Comparison of ENCODE assay signal across 1 cellular context in the genomic region with DNA sequence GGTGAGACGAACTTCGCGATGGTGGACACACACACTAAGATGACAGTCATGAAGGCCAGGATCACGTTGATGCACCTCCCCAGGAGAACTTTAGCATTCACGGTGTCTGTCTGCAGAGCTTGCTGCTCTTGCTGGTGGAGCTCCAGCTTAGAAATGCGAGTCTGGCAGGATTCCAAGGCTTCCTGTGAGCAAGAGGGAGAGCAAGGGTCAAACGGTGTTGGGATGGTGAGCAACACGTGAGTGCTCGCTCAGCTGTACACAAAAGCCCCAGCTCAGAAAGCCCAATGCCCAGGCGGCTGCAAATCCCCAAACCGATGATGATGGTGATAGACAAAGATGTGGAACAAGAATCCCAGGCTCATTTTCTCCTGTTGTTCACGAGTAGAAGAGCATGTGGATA.
TF ChIP-seq lines count a peak whose summit lies in the region.

No MANE protein-coding gene starts in this region.

TF ChIP-seq in SK-N-SH treated with all-trans-retinoic acid at 6 μM for 48 hours, 23 proteins besides CTCF, POLR2A, EP300 and RAD21 (continued from another document):
- TF ChIP-seq RARB (CRISPR knock-in tag; IDR thresholded peaks at IDR 0.05) (no peak), GLIS3 (CRISPR knock-in tag; IDR thresholded peaks at IDR 0.05) (no peak), TOX (CRISPR knock-in tag; IDR thresholded peaks at IDR 0.05; ENCODE audit: borderline replicate concordance) (no peak), PPARA (CRISPR knock-in tag; IDR thresholded peaks at IDR 0.05; ENCODE audit: borderline replicate concordance) (no peak), ZNF565 (CRISPR knock-in tag; conservative IDR thresholded peaks at IDR 0.05; ENCODE audit: low read depth) (no peak), ZFP3 (CRISPR knock-in tag; IDR thresholded peaks at IDR 0.05) (no peak), ZNF8 (CRISPR knock-in tag; IDR thresholded peaks at IDR 0.05) (no peak), CSDC2 (CRISPR knock-in tag; IDR thresholded peaks at IDR 0.05) (no peak), SNAI2 (CRISPR knock-in tag; IDR thresholded peaks at IDR 0.05) (no peak), TCF4 (CRISPR knock-in tag; IDR thresholded peaks at IDR 0.05; ENCODE audit: borderline replicate concordance) (no peak), TSHZ2 (CRISPR knock-in tag; IDR thresholded peaks at IDR 0.05) (no peak)
